23 cellular contexts compared by ENCODE assay signal in genomic region chr22:40834628-40835027, GRCh38. TPM values are rescaled to one million over a fixed set of nuclear protein-coding genes. Genes with fewer than 3 reads are reported as not detected.
DNase-seq lines count a peak whose midpoint lies in the region; ATAC-seq, FAIRE-seq and TF ChIP-seq lines count a peak whose summit lies in the region.
"Had no signal": no experiment of that assay in that cellular context is flagged by ENCODE, and none has a peak within 500 bp of the region (broad histone marks: within the 10 kb centered on the region; RNA-seq: fewer than 3 reads in every experiment).

No MANE protein-coding gene starts in this region.

- no peak for TF ChIP-seq POLR2A in H1 (IDR thresholded peaks at IDR 0.05; ENCODE audit: control extremely low read depth in 1 of 2, low read depth in 2 of 2, low read length in 2 of 2)

- H2BK20ac ChIP-seq in H1 (ENCODE audit: low read length), result no peak overlapping the region

- H3K4me1 Mint-ChIP-seq in activated CD4-positive, alpha-beta T cell treated with anti-CD3 and anti-CD28 coated beads for 36 hours, result peaks cover 7% of the 10 kb centered on the region
- no peaks in the 10 kb centered on the region for H3K4me1 Mint-ChIP-seq in HFFc6 (ENCODE audit: low read depth)
- H3K4me1 Mint-ChIP-seq: GM23338 had no signal

- no peaks in the 10 kb centered on the region for H3K4me1 ChIP-seq in PC-9 (replicated peaks; ENCODE audit: insufficient read depth)
- no peaks in the 10 kb centered on the region for H3K4me1 ChIP-seq in H1 (replicated peaks in 1 of 4; ENCODE audit: control insufficient read depth in 3 of 4, insufficient read depth in 4 of 4, low read length in 3 of 4)
- H3K4me1 ChIP-seq: BE2C had no signal

- H3F3A ChIP-seq in PC-9 (ENCODE audit: insufficient read depth, low read depth), result peaks cover 54% of the 10 kb centered on the region; the same call in 1 of the 2 replicates

- peaks cover 47% of the 10 kb centered on the region for H3K36me3 Mint-ChIP-seq in activated CD4-positive, alpha-beta T cell treated with anti-CD3 and anti-CD28 coated beads for 36 hours (ENCODE audit: low read depth)
- peaks cover 32% of the 10 kb centered on the region; the same call in 1 of the 2 replicates for H3K36me3 Mint-ChIP-seq in HFFc6 (ENCODE audit: low read depth)

- no peak overlapping the region for H4K8ac ChIP-seq in H1 (ENCODE audit: extremely low read depth, insufficient read depth, low read length)

- DNase-seq in activated CD4-positive, alpha-beta T cell treated with anti-CD3 and anti-CD28 coated beads for 36 hours, result no peak
- no peak for DNase-seq in activated CD4-positive, alpha-beta T cell treated with anti-CD3 and anti-CD28 coated beads, Interleukin-2, amount 50 U/mL, for 1 hour
- DNase-seq in HFFc6, result no peak
- no peak for DNase-seq in PC-9
- DNase-seq in H1 (ENCODE audit: low read depth in 1 of 2, low spot score in 2 of 2), result no peak
- no peak for DNase-seq in C1 segment of cervical spinal cord (lab: John Stamatoyannopoulos, UW)
- no peak for DNase-seq in NCI-H1694 treated with DMSO at 0.1 percent for 48 hours (lab: John Stamatoyannopoulos, UW)
- no peak for DNase-seq in NCI-H1105 (lab: John Stamatoyannopoulos, UW)
- DNase-seq: ACHN; BE2C; Caco-2; CD4-positive, alpha-beta T cell; H7; KG1 had no signal

- H3K27ac ChIP-seq in PC-9 (0 out of 2 replicates have a peak overlapping the region, but pooled peaks have one; percentile 10), H1 (ENCODE audit: low read depth, low read length) (no peak overlapping the region)
- H3K27ac ChIP-seq: 22Rv1, C4-2B, HL-60 had no signal

- no peak overlapping the region for H3K14ac ChIP-seq in H1 (ENCODE audit: insufficient read length)

- H4K5ac ChIP-seq in H1 (ENCODE audit: insufficient read length, low read depth, low read length), result no peak overlapping the region

- H3K79me2 ChIP-seq in PC-9 (ENCODE audit: low read depth) (peaks cover 29% of the 10 kb centered on the region), H1 (ENCODE audit: control insufficient read depth in 1 of 2, insufficient read depth in 2 of 2, low read length in 2 of 2) (peaks cover 0 to 22% of the 10 kb centered on the region in 2 experiments; a peak in 2 of 4 replicates)

- H2AFZ ChIP-seq in PC-9 (no peak overlapping the region), H1 (ENCODE audit: low read length) (no peak overlapping the region)
- H2AFZ ChIP-seq: GM23338 had no signal

- H2BK5ac ChIP-seq in H1 (ENCODE audit: low read depth, low read length), result no peak overlapping the region

- no peaks in the 10 kb centered on the region for H3K23me2 ChIP-seq in H1 (ENCODE audit: low read depth, low read length)

- no peaks in the 10 kb centered on the region for H3K79me1 ChIP-seq in H1 (ENCODE audit: low read depth, low read length)

- 95% methylated on average over 3 of the region's 3 CpGs; no CpG with 5 or more reads in 1 of the 2 experiments for WGBS in H1 (ENCODE audit: extremely low coverage in 1 of 2, insufficient coverage in 1 of 2, insufficient read length in 1 of 2, insufficient replicate concordance in 2 of 2, low coverage in 1 of 2, low lambda C conversion rate in 2 of 2, missing lambda C conversion rate in 1 of 2), 2 experiments

- H4K20me1 ChIP-seq in PC-9 (ENCODE audit: insufficient read depth), result peaks cover 55% of the 10 kb centered on the region
- H4K20me1 ChIP-seq in H1 (replicated peaks in 1 of 2; ENCODE audit: control insufficient read depth in 1 of 2, insufficient read depth in 2 of 2, low read length in 2 of 2), result peaks cover 0 to 11% of the 10 kb centered on the region in 2 experiments

- H2BK12ac ChIP-seq in H1 (ENCODE audit: low read depth, low read length), result no peak overlapping the region

- no peak overlapping the region for H3K4me3 Mint-ChIP-seq in activated CD4-positive, alpha-beta T cell treated with anti-CD3 and anti-CD28 coated beads for 36 hours
- H3K4me3 Mint-ChIP-seq in HFFc6, result no peak overlapping the region
- H3K4me3 Mint-ChIP-seq: CD4-positive, alpha-beta T cell; GM23338; IgD-negative memory B cell had no signal

- H3K9me3 Mint-ChIP-seq in activated CD4-positive, alpha-beta T cell treated with anti-CD3 and anti-CD28 coated beads for 36 hours (ENCODE audit: low read depth), result no peaks in the 10 kb centered on the region
- no peaks in the 10 kb centered on the region for H3K9me3 Mint-ChIP-seq in HFFc6
- H3K9me3 Mint-ChIP-seq: CD4-positive, alpha-beta T cell; GM23338; IgD-negative memory B cell had no signal

- H3K18ac ChIP-seq in H1 (ENCODE audit: extremely low read depth, low read length), result no peak overlapping the region

- H3K9me2 ChIP-seq in PC-9 (ENCODE audit: insufficient read depth), result no peaks in the 10 kb centered on the region

- no peaks in the 10 kb centered on the region for H3K27me3 Mint-ChIP-seq in activated CD4-positive, alpha-beta T cell treated with anti-CD3 and anti-CD28 coated beads for 36 hours
- H3K27me3 Mint-ChIP-seq in HFFc6 (ENCODE audit: insufficient read depth), result no peaks in the 10 kb centered on the region
- H3K27me3 Mint-ChIP-seq: CD4-positive, alpha-beta T cell; IgD-negative memory B cell had no signal

- H3K27me3 ChIP-seq in PC-9 (ENCODE audit: insufficient read depth, low read depth) (no peaks in the 10 kb centered on the region), H1 (replicated peaks in 1 of 4; ENCODE audit: control insufficient read depth in 3 of 4, extremely low read depth in 1 of 4, insufficient read depth in 3 of 4, low read length in 3 of 4) (no peaks in the 10 kb centered on the region)
- H3K27me3 ChIP-seq: BE2C had no signal

- H3K36me3 ChIP-seq in PC-9 (ENCODE audit: low read depth) (peaks cover 79% of the 10 kb centered on the region), H1 (ENCODE audit: control insufficient read depth in 2 of 4, insufficient read depth in 4 of 4, low read length in 3 of 4) (peaks cover 13 to 84% (median 44%) of the 10 kb centered on the region in 4 experiments)

- H3K4me2 ChIP-seq in PC-9 (no peak overlapping the region), H1 (ENCODE audit: insufficient read depth in 1 of 2, low read depth in 2 of 2, low read length in 2 of 2) (no peak overlapping the region)
- H3K4me2 ChIP-seq: GM23338 had no signal

- no peak for TF ChIP-seq EP300 in H1 (IDR thresholded peaks at IDR 0.05; ENCODE audit: borderline replicate concordance in 1 of 2, low read depth in 2 of 2, low read length in 2 of 2)

- no peak for TF ChIP-seq CTCF in HFFc6 (IDR thresholded peaks at IDR 0.05)
- TF ChIP-seq CTCF in PC-9 (conservative IDR thresholded peaks at IDR 0.05), result no peak
- TF ChIP-seq CTCF in H1 (IDR thresholded peaks at IDR 0.05; ENCODE audit: control extremely low read depth in 1 of 3, insufficient read depth in 1 of 3, low read depth in 1 of 3, low read length in 3 of 3), result no peak

- no peak overlapping the region for H3K9ac ChIP-seq in H1 (replicated peaks in 1 of 4; ENCODE audit: extremely low read depth in 1 of 4, low read depth in 3 of 4, low read length in 3 of 4)

- no peak overlapping the region for H2AK5ac ChIP-seq in H1 (ENCODE audit: low read depth, low read length)

- no peak for FAIRE-seq in H1 (lab: Jason Lieb, UNC)
- FAIRE-seq: D721Med, GM12891 had no signal

- H3K4ac ChIP-seq in H1 (replicated peaks; ENCODE audit: insufficient read length, low read depth, low read length), result no peak overlapping the region

- no peaks in the 10 kb centered on the region for H3K9me3 ChIP-seq in PC-9 (ENCODE audit: insufficient read depth, low read depth)
- H3K9me3 ChIP-seq in H1 (ENCODE audit: insufficient read depth in 2 of 2, low read depth in 1 of 2, low read length in 1 of 2), result no peaks in the 10 kb centered on the region
- H3K9me3 ChIP-seq: BE2C, Caco-2 had no signal

- POLR2A ChIA-PET in activated CD4-positive, alpha-beta T cell treated with anti-CD3 and anti-CD28 coated beads for 36 hours (lab: Charles Lee), result interaction anchor here (0.6 kb wide), 1 partner anchor 88 kb away, joined by 3 read pairs; no protein-coding TSS in a partner anchor
- POLR2A ChIA-PET in PC-9 (lab: Charles Lee; ENCODE audit: unreplicated experiment), result no interaction called here
- POLR2A ChIA-PET in H1 (lab: Charles Lee; ENCODE audit: partially characterized antibody), result interaction anchor here (1.0 to 1.3 kb wide), 3 partner anchors 21 to 26 kb away, joined by 3 to 6 read pairs (median 3); partner anchors contain the start of gene XPNPEP3

- H3K4me3 ChIP-seq in PC-9 (no peak overlapping the region), H1 (ENCODE audit: extremely low read depth in 1 of 4, insufficient read depth in 2 of 4, low read depth in 3 of 4, low read length in 4 of 4) (no peak overlapping the region)
- H3K4me3 ChIP-seq: GM23338 had no signal

- H3K23ac ChIP-seq in H1 (ENCODE audit: insufficient read length), result no peak overlapping the region

- ATAC-seq in activated CD4-positive, alpha-beta T cell treated with anti-CD3 and anti-CD28 coated beads for 36 hours, result no peak
- ATAC-seq: GM23338, HCT116 had no signal

- peak overlapping the region; percentile 11 for H3K27ac Mint-ChIP-seq in activated CD4-positive, alpha-beta T cell treated with anti-CD3 and anti-CD28 coated beads for 36 hours
- 0 out of 2 replicates have a peak overlapping the region, but pooled peaks have one; percentile 18 for H3K27ac Mint-ChIP-seq in HFFc6
- H3K27ac Mint-ChIP-seq: CD4-positive, alpha-beta T cell; GM23338 had no signal

- no peak overlapping the region for H2BK120ac ChIP-seq in H1 (replicated peaks; ENCODE audit: low read depth, low read length)

- no peak overlapping the region for H3K56ac ChIP-seq in H1 (replicated peaks; ENCODE audit: insufficient read length, low read depth, low read length)

- CTCF ChIA-PET in activated CD4-positive, alpha-beta T cell treated with anti-CD3 and anti-CD28 coated beads for 36 hours (lab: Charles Lee), result interaction anchor here (0.6 to 1.7 kb wide), 3 partner anchors 20 to 308 kb away, joined by 3 to 5 read pairs (median 3); no protein-coding TSS in a partner anchor
- CTCF ChIA-PET in PC-9 (lab: Charles Lee), result no interaction called here
- CTCF ChIA-PET in H1 (lab: Charles Lee; ENCODE audit: partially characterized antibody), result interaction anchor here (0.6 kb wide), 1 partner anchor 46 kb away, joined by 3 read pairs; no protein-coding TSS in a partner anchor

- BruUV-seq in PC-9 (replicated peaks; lab: Mats Ljungman, UMichigan), result no TSS peak

- no peak for TF ChIP-seq RAD21 in H1 (IDR thresholded peaks at IDR 0.05 in 1 of 2, conservative IDR thresholded peaks at IDR 0.05 in 1 of 2; ENCODE audit: low read depth in 2 of 2, low read length in 2 of 2)

- no peak overlapping the region for H4K91ac ChIP-seq in H1 (replicated peaks; ENCODE audit: insufficient read length, low read length)

- intact Hi-C loops in activated CD4-positive, alpha-beta T cell treated with anti-CD3 and anti-CD28 coated beads for 36 hours (cut with DNase I, micrococcal nuclease), result no loop called here
- intact Hi-C loops in PC-9 (cut with micrococcal nuclease; ENCODE audit: unreplicated experiment), result no loop called here

- H2BK15ac ChIP-seq in H1 (ENCODE audit: low read length), result no peak overlapping the region

RNA-seq across cellular contexts. Expression of gene SLC25A17, which starts 15.5 kb away (rescaled TPM):
- 10 to 100 TPM; 23.3 to 29.7 TPM for total RNA-seq in activated CD4-positive, alpha-beta T cell treated with anti-CD3 and anti-CD28 coated beads for 36 hours
- 10 to 100 TPM; 23.5 to 25.5 (median 24.6) TPM for total RNA-seq in HFFc6 (2021; fragmentation: NEBNext Ultra II Directional; extraction: Animal tissue kit (Norgen Biotek cat#: 25700))
- total RNA-seq in PC-9 (2021), result 25.0 and 28.1 TPM in 2 replicates
- total RNA-seq in H1 (2021; fragmentation: NEBNext Ultra II Directional; extraction: Animal tissue kit (Norgen Biotek cat#: 25700)), result 40.2 and 40.4 TPM in 2 replicates
- polyA plus RNA-seq in H1 (2011; rRNA removed), result 11.4 and 17.9 TPM in 2 replicates
- polyA plus RNA-seq in H1 (2011; cell fraction: cytosol; rRNA removed), result 18.4 TPM
- polyA plus RNA-seq in H1 (2011; cell fraction: nucleus; rRNA removed), result 8.7 TPM
- polyA plus RNA-seq in H1 (2012, experiment 1 of 2), result 29.6 to 36.7 TPM (median 31.7 TPM) in 4 replicates
- polyA plus RNA-seq in H1 (2012, experiment 2 of 2), result 10.5 TPM
- 22.2 TPM for polyA plus RNA-seq in H1 (2013, experiment 1 of 2)
- 24.5 TPM for polyA plus RNA-seq in H1 (2013, experiment 2 of 2)
- 26.9 and 31.3 TPM in 2 replicates for polyA minus RNA-seq in H1 (2011; rRNA and poly(A)+ RNA removed)
- 11.8 TPM for polyA minus RNA-seq in H1 (2011; cell fraction: cytosol; rRNA and poly(A)+ RNA removed)
- 8.9 TPM for polyA minus RNA-seq in H1 (2011; cell fraction: nucleus; rRNA and poly(A)+ RNA removed)

RNA-seq across cellular contexts. Expression of gene ST13, which starts 21.8 kb away (rescaled TPM):
- 100 to 1,000 TPM; 260 to 297 TPM for total RNA-seq in activated CD4-positive, alpha-beta T cell treated with anti-CD3 and anti-CD28 coated beads for 36 hours
- total RNA-seq in HFFc6 (2021; fragmentation: NEBNext Ultra II Directional; extraction: Animal tissue kit (Norgen Biotek cat#: 25700)), result 100 to 1,000 TPM; 236 to 251 (median 243) TPM
- total RNA-seq in PC-9 (2021), result 285 and 303 TPM in 2 replicates
- total RNA-seq in H1 (2021; fragmentation: NEBNext Ultra II Directional; extraction: Animal tissue kit (Norgen Biotek cat#: 25700)), result 305 TPM in 2 replicates
- 32.5 and 52.0 TPM in 2 replicates for polyA plus RNA-seq in H1 (2011; rRNA removed)
- 132 TPM for polyA plus RNA-seq in H1 (2011; cell fraction: cytosol; rRNA removed)
- polyA plus RNA-seq in H1 (2011; cell fraction: nucleus; rRNA removed), result 45.9 TPM
- 322 to 358 TPM (median 337 TPM) in 4 replicates for polyA plus RNA-seq in H1 (2012, experiment 1 of 2)
- 43.0 TPM for polyA plus RNA-seq in H1 (2012, experiment 2 of 2)
- polyA plus RNA-seq in H1 (2013, experiment 1 of 2), result 191 TPM
- 216 TPM for polyA plus RNA-seq in H1 (2013, experiment 2 of 2)
- 103 and 149 TPM in 2 replicates for polyA minus RNA-seq in H1 (2011; rRNA and poly(A)+ RNA removed)
- 87.9 TPM for polyA minus RNA-seq in H1 (2011; cell fraction: cytosol; rRNA and poly(A)+ RNA removed)
- polyA minus RNA-seq in H1 (2011; cell fraction: nucleus; rRNA and poly(A)+ RNA removed), result 60.0 TPM

RNA-seq across cellular contexts. Expression of gene XPNPEP3, which starts 22.3 kb away (rescaled TPM):
- 10 to 100 TPM; 21.5 to 25.8 TPM for total RNA-seq in activated CD4-positive, alpha-beta T cell treated with anti-CD3 and anti-CD28 coated beads for 36 hours
- 10 to 100 TPM; 22.7 to 30.5 (median 29.0) TPM for total RNA-seq in HFFc6 (2021; fragmentation: NEBNext Ultra II Directional; extraction: Animal tissue kit (Norgen Biotek cat#: 25700))
- 34.3 and 42.7 TPM in 2 replicates for total RNA-seq in PC-9 (2021)
- 21.5 and 25.8 TPM in 2 replicates for total RNA-seq in H1 (2021; fragmentation: NEBNext Ultra II Directional; extraction: Animal tissue kit (Norgen Biotek cat#: 25700))
- polyA plus RNA-seq in H1 (2011; rRNA removed), result 9.9 and 29.2 TPM in 2 replicates
- 13.1 TPM for polyA plus RNA-seq in H1 (2011; cell fraction: cytosol; rRNA removed)
- polyA plus RNA-seq in H1 (2011; cell fraction: nucleus; rRNA removed), result 14.7 TPM
- 9.7 to 11.8 TPM (median 10.5 TPM) in 4 replicates for polyA plus RNA-seq in H1 (2012, experiment 1 of 2)
- polyA plus RNA-seq in H1 (2012, experiment 2 of 2), result 3.7 TPM
- polyA plus RNA-seq in H1 (2013, experiment 1 of 2), result 10.2 TPM
- 10.2 TPM for polyA plus RNA-seq in H1 (2013, experiment 2 of 2)
- 37.0 and 40.4 TPM in 2 replicates for polyA minus RNA-seq in H1 (2011; rRNA and poly(A)+ RNA removed)
- polyA minus RNA-seq in H1 (2011; cell fraction: cytosol; rRNA and poly(A)+ RNA removed), result 37.6 TPM
- 41.8 TPM for polyA minus RNA-seq in H1 (2011; cell fraction: nucleus; rRNA and poly(A)+ RNA removed)

RNA-seq across cellular contexts. Expression of gene DNAJB7, which starts 27.3 kb away (rescaled TPM):
- not detected for total RNA-seq in activated CD4-positive, alpha-beta T cell treated with anti-CD3 and anti-CD28 coated beads for 36 hours
- not detected for total RNA-seq in HFFc6 (2021; fragmentation: NEBNext Ultra II Directional; extraction: Animal tissue kit (Norgen Biotek cat#: 25700))
- total RNA-seq in PC-9 (2021), result not detected in 2 replicates
- total RNA-seq in H1 (2021; fragmentation: NEBNext Ultra II Directional; extraction: Animal tissue kit (Norgen Biotek cat#: 25700)), result not detected in 2 replicates
- not detected in 2 replicates for polyA plus RNA-seq in H1 (2011; rRNA removed)
- not detected for polyA plus RNA-seq in H1 (2011; cell fraction: cytosol; rRNA removed)
- polyA plus RNA-seq in H1 (2011; cell fraction: nucleus; rRNA removed), result not detected
- polyA plus RNA-seq in H1 (2012, experiment 1 of 2), result 0.07 to 0.14 TPM (median 0.09 TPM) in 4 replicates
- polyA plus RNA-seq in H1 (2012, experiment 2 of 2), result not detected
- not detected for polyA plus RNA-seq in H1 (2013, experiment 1 of 2)
- not detected for polyA plus RNA-seq in H1 (2013, experiment 2 of 2)
- not detected in 2 replicates for polyA minus RNA-seq in H1 (2011; rRNA and poly(A)+ RNA removed)
- polyA minus RNA-seq in H1 (2011; cell fraction: cytosol; rRNA and poly(A)+ RNA removed), result not detected
- polyA minus RNA-seq in H1 (2011; cell fraction: nucleus; rRNA and poly(A)+ RNA removed), result not detected
- total RNA-seq: Caco-2; CD4-positive, alpha-beta T cell; GM23338; H7; HT1080 had no signal
